28 cellular contexts compared by ENCODE assay signal in genomic region chr2:212961255-212961654, GRCh38.
A peak's percentile ranks its signal among the peaks of the same experiment; 100 is the strongest.
DNase-seq lines count a peak whose midpoint lies in the region; ATAC-seq and TF ChIP-seq lines count a peak whose summit lies in the region.
"Had no signal": no experiment of that assay in that cellular context is flagged by ENCODE, and none has a peak within 500 bp of the region (broad histone marks: within the 10 kb centered on the region; RNA-seq: fewer than 3 reads in every experiment).

No MANE protein-coding gene starts in this region.

- H3K4me3 Mint-ChIP-seq in CD8-positive, alpha-beta T cell, result no peak overlapping the region
- no peak overlapping the region for H3K4me3 Mint-ChIP-seq in effector memory CD8-positive, alpha-beta T cell
- H3K4me3 Mint-ChIP-seq: activated naive CD8-positive, alpha-beta T cell treated with anti-CD3 and anti-CD28 coated beads for 36 hours; endodermal cell; IgD-negative memory B cell; neural progenitor cell; WTC11 had no signal

- peaks cover 3% of the 10 kb centered on the region for H3K4me1 ChIP-seq in CD8-positive, alpha-beta T cell (ENCODE audit: insufficient read depth, low read length)
- no peaks in the 10 kb centered on the region for H3K4me1 ChIP-seq in breast epithelium
- H3K4me1 ChIP-seq: neural progenitor cell had no signal

- H3K27ac Mint-ChIP-seq in CD8-positive, alpha-beta T cell, result peak overlapping the region; percentile 29
- H3K27ac Mint-ChIP-seq in effector memory CD8-positive, alpha-beta T cell, result peak overlapping the region; percentile 80 to 88
- H3K27ac Mint-ChIP-seq: activated naive CD8-positive, alpha-beta T cell treated with anti-CD3 and anti-CD28 coated beads for 36 hours; endodermal cell; IgD-negative memory B cell; neural progenitor cell; WTC11 had no signal

- no peak for TF ChIP-seq POLR2A in breast epithelium (IDR thresholded peaks at IDR 0.05)

- POLR2A ChIA-PET in CD8-positive, alpha-beta T cell (lab: Charles Lee), result no interaction called here

- H3K36me3 Mint-ChIP-seq in CD8-positive, alpha-beta T cell, result peaks cover 3% of the 10 kb centered on the region
- peaks cover 2% of the 10 kb centered on the region for H3K36me3 Mint-ChIP-seq in effector memory CD8-positive, alpha-beta T cell (ENCODE audit: insufficient read depth)
- H3K36me3 Mint-ChIP-seq: WTC11 had no signal

- intact Hi-C loops in CD8-positive, alpha-beta T cell (cut with DNase I, micrococcal nuclease), result no loop called here
- intact Hi-C loops in breast epithelium (cut with DNase I; ENCODE audit: low total_unique reads), result no loop called here

- CTCF ChIA-PET in CD8-positive, alpha-beta T cell (lab: Charles Lee), result interaction anchor here (1.3 kb wide), 1 partner anchor 13 kb away, joined by 3 read pairs; no protein-coding TSS in a partner anchor

- H3K4me3 ChIP-seq in CD8-positive, alpha-beta T cell (ENCODE audit: low read depth, low read length), result no peak overlapping the region
- no peak overlapping the region for H3K4me3 ChIP-seq in breast epithelium
- H3K4me3 ChIP-seq: esophagus muscularis mucosa, neural progenitor cell, right atrium auricular region, smooth muscle cell had no signal

- no peaks in the 10 kb centered on the region for H3K36me3 ChIP-seq in CD8-positive, alpha-beta T cell (ENCODE audit: insufficient read depth, low read length)
- no peaks in the 10 kb centered on the region for H3K36me3 ChIP-seq in breast epithelium
- H3K36me3 ChIP-seq: esophagus muscularis mucosa, neural progenitor cell, right atrium auricular region had no signal

- H3K9me3 ChIP-seq in CD8-positive, alpha-beta T cell (ENCODE audit: low read length), result no peaks in the 10 kb centered on the region
- H3K9me3 ChIP-seq in breast epithelium, result no peaks in the 10 kb centered on the region
- H3K9me3 ChIP-seq: esophagus muscularis mucosa, right atrium auricular region, SK-N-SH had no signal

- H3K9me3 Mint-ChIP-seq in CD8-positive, alpha-beta T cell, result no peaks in the 10 kb centered on the region
- H3K9me3 Mint-ChIP-seq in effector memory CD8-positive, alpha-beta T cell, result no peaks in the 10 kb centered on the region
- H3K9me3 Mint-ChIP-seq: endodermal cell, IgD-negative memory B cell, neural progenitor cell had no signal

- no peaks in the 10 kb centered on the region for H3K27me3 Mint-ChIP-seq in CD8-positive, alpha-beta T cell (ENCODE audit: low read depth)
- H3K27me3 Mint-ChIP-seq in effector memory CD8-positive, alpha-beta T cell, result no peaks in the 10 kb centered on the region
- H3K27me3 Mint-ChIP-seq: activated naive CD8-positive, alpha-beta T cell treated with anti-CD3 and anti-CD28 coated beads for 36 hours; IgD-negative memory B cell had no signal

- ATAC-seq in CD8-positive, alpha-beta T cell, result no peak
- peak; percentile 72 for ATAC-seq in HG02610 (IDR thresholded peaks at IDR 0.05; ENCODE audit: unreplicated experiment)
- peak; percentile 36 for ATAC-seq in effector memory CD8-positive, alpha-beta T cell (replicated peaks)
- ATAC-seq: foreskin keratinocyte, left cardiac atrium, WTC11 had no signal

- peaks cover 43% of the 10 kb centered on the region for H3K4me1 Mint-ChIP-seq in CD8-positive, alpha-beta T cell (ENCODE audit: low read depth)
- peaks cover 33 to 36% of the 10 kb centered on the region in 2 donors for H3K4me1 Mint-ChIP-seq in effector memory CD8-positive, alpha-beta T cell (ENCODE audit: low read depth in 2 of 2)
- H3K4me1 Mint-ChIP-seq: IgD-negative memory B cell, neural progenitor cell had no signal

- no peaks in the 10 kb centered on the region for H3K27me3 ChIP-seq in CD8-positive, alpha-beta T cell (ENCODE audit: insufficient read depth, low read length)
- H3K27me3 ChIP-seq in breast epithelium, result no peaks in the 10 kb centered on the region
- H3K27me3 ChIP-seq: esophagus muscularis mucosa, foreskin keratinocyte, neural progenitor cell, right atrium auricular region had no signal

- H3K27ac ChIP-seq in CD8-positive, alpha-beta T cell (ENCODE audit: low read depth, low read length), result no peak overlapping the region
- H3K27ac ChIP-seq in breast epithelium, result no peak overlapping the region
- H3K27ac ChIP-seq: esophagus muscularis mucosa, foreskin keratinocyte, neural progenitor cell, parathyroid adenoma, right atrium auricular region had no signal

- TF ChIP-seq CTCF in CD8-positive, alpha-beta T cell (IDR thresholded peaks at IDR 0.05), result no peak
- TF ChIP-seq CTCF in breast epithelium (IDR thresholded peaks at IDR 0.05), result no peak

- no peak for DNase-seq in CD8-positive, alpha-beta T cell
- peak; percentile 30 for DNase-seq in SKM-1 (lab: John Stamatoyannopoulos, UW; ENCODE audit: unreplicated experiment)
- no peak for DNase-seq in effector memory CD8-positive, alpha-beta T cell
- no peak for DNase-seq in retina
- no peak for DNase-seq in breast epithelium (ENCODE audit: low spot score in 2 of 2)
- DNase-seq in RPMI8226, result no peak
- DNase-seq in activated T-cell treated with anti-CD3 and anti-CD28 coated beads, Interleukin-2, amount 50 U/mL, for 1 hour, result no peak
- DNase-seq: activated naive CD8-positive, alpha-beta T cell treated with anti-CD3 and anti-CD28 coated beads for 36 hours; caudate nucleus; DMS79 treated with DMSO at 0.1 percent for 48 hours; endodermal cell; foreskin keratinocyte; left cardiac atrium; MM.1S; NCI-H1436 treated with DMSO at 0.1 percent for 48 hours; NCI-H345; NCI-H774; SK-N-SH; stimulated activated CD4-positive, alpha-beta T cell treated with anti-CD3 and anti-CD28 coated beads, Interleukin-1b, Interleukin-23, amount 100 ng/mL, for 48 hours; stimulated activated CD8-positive, alpha-beta memory T cell treated with anti-CD3 and anti-CD28 coated beads, Interleukin-4, amount 100 ng/mL, for 48 hours had no signal
